ENCODE assay signal across 20 cellular contexts in the genomic region with DNA sequence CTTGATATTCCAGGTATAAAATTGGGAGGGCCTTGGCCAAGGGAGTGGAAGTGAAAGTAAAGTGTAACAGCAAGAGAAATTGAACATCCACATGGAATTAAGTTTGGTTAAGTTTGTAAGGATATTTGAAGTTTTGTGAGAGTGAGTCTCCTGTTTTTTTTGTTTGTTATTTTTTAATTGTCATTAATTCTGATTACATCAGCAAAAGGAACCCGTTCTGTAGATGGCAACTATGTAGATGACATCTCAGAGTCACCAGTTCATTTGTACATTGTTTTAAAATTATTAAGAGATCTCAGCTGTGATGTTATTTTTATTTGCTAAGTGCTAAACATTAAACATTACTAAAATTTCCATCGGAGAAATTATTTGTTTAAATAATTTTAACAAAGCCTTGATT.
DNase-seq lines count a peak whose midpoint lies in the region; ATAC-seq, FAIRE-seq and TF ChIP-seq lines count a peak whose summit lies in the region.
"Had no signal": no experiment of that assay in that cellular context is flagged by ENCODE, and none has a peak within 500 bp of the region (broad histone marks: within the 10 kb centered on the region; RNA-seq: fewer than 3 reads in every experiment).

No MANE protein-coding gene starts in this region.

- 81% methylated on average over 2 of the region's 2 CpGs for WGBS in HepG2 (ENCODE audit: low lambda C conversion rate)
- WGBS in right lobe of liver (ENCODE audit: insufficient coverage, low coverage, low lambda C conversion rate, missing lambda C conversion rate), result 58% methylated on average over 2 of the region's 2 CpGs
- 77 to 81% methylated on average over 2 of the region's 2 CpGs for WGBS in aorta, 2 donors

- H3K36me3 Mint-ChIP-seq in HFFc6 (ENCODE audit: low read depth), result 0 out of 2 replicates have a peak, but pooled peaks cover 5% of the 10 kb centered on the region

- H2AFZ ChIP-seq in HepG2 (ENCODE audit: low read length) (no peak overlapping the region), Loucy (ENCODE audit: low read length) (no peak overlapping the region)

- BruUV-seq in HepG2 (replicated peaks; lab: Mats Ljungman, UMichigan), result no TSS peak

- peaks cover 38% of the 10 kb centered on the region for H3K4me1 Mint-ChIP-seq in HFFc6 (ENCODE audit: low read depth)

- H3K9me2 ChIP-seq in Loucy (replicated peaks; ENCODE audit: low read depth, low read length), result no peaks in the 10 kb centered on the region

- no peaks in the 10 kb centered on the region for H3K27me3 Mint-ChIP-seq in HFFc6 (ENCODE audit: insufficient read depth)
- H3K27me3 Mint-ChIP-seq: CD4-positive, alpha-beta memory T cell had no signal

- H3K4me3 ChIP-seq in HepG2 (replicated peaks in 1 of 3; ENCODE audit: insufficient read depth in 1 of 3, low read depth in 2 of 3, low read length in 3 of 3) (no peak overlapping the region), right lobe of liver (no peak overlapping the region), Loucy (ENCODE audit: low read length, poor library complexity, severe bottlenecking) (no peak overlapping the region), aorta (ENCODE audit: low read length in 2 of 2) (no peak overlapping the region)
- H3K4me3 ChIP-seq: GM12878 had no signal

- H3K27ac ChIP-seq in HepG2 (ENCODE audit: extremely low read length, insufficient read depth, low read length) (no peak overlapping the region), right lobe of liver (no peak overlapping the region), aorta (ENCODE audit: low read depth in 1 of 2, low read length in 2 of 2) (no peak overlapping the region)

- no peak for TF ChIP-seq RAD21 in HepG2 (CRISPR knock-in tag; IDR thresholded peaks at IDR 0.05)

- TF ChIP-seq POLR2A in HepG2 (IDR thresholded peaks at IDR 0.05; ENCODE audit: insufficient read depth in 1 of 2, low read depth in 2 of 2, low read length in 2 of 2) (no peak), right lobe of liver (IDR thresholded peaks at IDR 0.05) (no peak)

- FAIRE-seq in HepG2 (lab: Jason Lieb, UNC) (no peak), frontal cortex (lab: Jason Lieb, UNC) (peak; percentile 54)
- FAIRE-seq: GM12878 had no signal

- H3K9me3 ChIP-seq in HepG2 (ENCODE audit: low read length) (no peaks in the 10 kb centered on the region), right lobe of liver (no peaks in the 10 kb centered on the region), Loucy (ENCODE audit: insufficient read depth, low read depth, low read length) (no peaks in the 10 kb centered on the region), aorta (ENCODE audit: control insufficient read depth, low read length) (no peaks in the 10 kb centered on the region)

- no peaks in the 10 kb centered on the region for H3F3A ChIP-seq in Loucy (ENCODE audit: low read depth)

- H3K27me3 ChIP-seq in HepG2 (ENCODE audit: control insufficient read depth in 1 of 2, insufficient read depth in 2 of 2, low read length in 2 of 2) (no peaks in the 10 kb centered on the region), right lobe of liver (no peaks in the 10 kb centered on the region), Loucy (ENCODE audit: insufficient read depth, low read length, poor library complexity, severe bottlenecking) (no peaks in the 10 kb centered on the region), aorta (ENCODE audit: control insufficient read depth in 1 of 2, insufficient read depth in 2 of 2, low read length in 1 of 2) (no peaks in the 10 kb centered on the region)

- intact Hi-C loops in HepG2 (cut with micrococcal nuclease; ENCODE audit: unreplicated experiment), result no loop called here
- intact Hi-C loops in right lobe of liver (cut with DNase I), result no loop called here
- intact Hi-C loops in aorta (cut with DNase I), result no loop called here

- TF ChIP-seq CTCF in HepG2 (CRISPR knock-in tag; IDR thresholded peaks at IDR 0.05), result no peak
- TF ChIP-seq CTCF in right lobe of liver (IDR thresholded peaks at IDR 0.05), result no peak
- no peak for TF ChIP-seq CTCF in HFFc6 (IDR thresholded peaks at IDR 0.05)
- no peak for TF ChIP-seq CTCF in Loucy (conservative IDR thresholded peaks at IDR 0.05; ENCODE audit: low read length)

- CTCF ChIA-PET in HepG2 (lab: Yijun Ruan, JAX; ENCODE audit: low intra/inter-chr PET ratio, low total read pairs), result no interaction called here

- H3K36me3 ChIP-seq in HepG2 (replicated peaks in 1 of 2; ENCODE audit: control insufficient read depth in 1 of 2, insufficient read depth in 2 of 2, low read length in 2 of 2) (no peaks in the 10 kb centered on the region), right lobe of liver (no peaks in the 10 kb centered on the region), Loucy (ENCODE audit: insufficient read depth, low read length) (no peaks in the 10 kb centered on the region), aorta (ENCODE audit: control insufficient read depth in 1 of 2, insufficient read depth in 2 of 2, low read length in 1 of 2) (no peaks in the 10 kb centered on the region)

- H3K4me1 ChIP-seq in HepG2 (ENCODE audit: insufficient read depth, low read length) (no peaks in the 10 kb centered on the region), right lobe of liver (no peaks in the 10 kb centered on the region), Loucy (ENCODE audit: insufficient read depth, low read length, poor library complexity, severe bottlenecking) (no peaks in the 10 kb centered on the region), aorta (ENCODE audit: control insufficient read depth in 1 of 2, insufficient read depth in 2 of 2, low read length in 2 of 2) (no peaks in the 10 kb centered on the region)

- H3K4me3 Mint-ChIP-seq in HFFc6, result peak overlapping the region; percentile 41
- H3K4me3 Mint-ChIP-seq: CD4-positive, alpha-beta memory T cell had no signal

- H4K20me1 ChIP-seq in HepG2 (ENCODE audit: insufficient read depth, low read length) (no peaks in the 10 kb centered on the region), Loucy (ENCODE audit: insufficient read depth, low read length, poor library complexity, severe bottlenecking) (no peaks in the 10 kb centered on the region)

- ATAC-seq in HepG2 (no peak), right lobe of liver (no peak), aorta (ENCODE audit: low FRiP score) (no peak), SK-N-SH treated with all-trans-retinoic acid at 6 μM for 48 hours (no peak)
- no peak for ATAC-seq in stimulated activated naive CD8-positive, alpha-beta T cell treated with anti-CD3 and anti-CD28 coated beads, Interleukin-15, Interleukin-2, amounts not matched to agents 100 U/mL and 50 U/mL, for 24 hours
- ATAC-seq: GM12878 had no signal

- H3K9me3 Mint-ChIP-seq in HFFc6, result no peaks in the 10 kb centered on the region

- no peak for TF ChIP-seq EP300 in HepG2 (IDR thresholded peaks at IDR 0.05; ENCODE audit: low read depth in 2 of 2, low read length in 2 of 2)
- TF ChIP-seq EP300 in HepG2 (CRISPR knock-in tag; IDR thresholded peaks at IDR 0.05; ENCODE audit: borderline replicate concordance), result no peak

- H3K79me2 ChIP-seq in HepG2 (ENCODE audit: insufficient read depth, low read length) (no peaks in the 10 kb centered on the region), Loucy (ENCODE audit: insufficient read depth, low read length) (no peaks in the 10 kb centered on the region)

- H3K4me2 ChIP-seq in HepG2 (ENCODE audit: low read depth, low read length) (no peak overlapping the region), Loucy (ENCODE audit: low read depth, low read length, poor library complexity, severe bottlenecking) (peak overlapping the region; percentile 20)

- no peak for DNase-seq in HepG2 (ENCODE audit: low spot score)
- no peak for DNase-seq in right lobe of liver
- DNase-seq in HFFc6, result no peak
- DNase-seq in frontal cortex (ENCODE audit: low spot score in 2 of 2), result no peak
- no peak for DNase-seq in aorta
- no peak for DNase-seq in stimulated activated naive CD8-positive, alpha-beta T cell treated with anti-CD3 and anti-CD28 coated beads, Interleukin-15, Interleukin-2, amounts not matched to agents 100 U/mL and 50 U/mL, for 24 hours
- DNase-seq: 8988T; C1 segment of cervical spinal cord; Calu3; CD4-positive, alpha-beta memory T cell; COR-L47; DMS153; DND-41; GDM1; GOT3; H7; HCEC 1CT had no signal

- H3K27ac Mint-ChIP-seq in HFFc6, result no peak overlapping the region
- H3K27ac Mint-ChIP-seq: CD4-positive, alpha-beta memory T cell had no signal

- H3K9ac ChIP-seq in HepG2 (ENCODE audit: insufficient read depth, low read depth, low read length) (no peak overlapping the region), Loucy (ENCODE audit: low read depth, low read length, poor library complexity, severe bottlenecking) (no peak overlapping the region)

- in situ Hi-C loops in HepG2 (cut with HindIII; ENCODE audit: extremely low pct_ligation_motif_present, low pct_unique_long_range_greater_than_20kb), result no loop called here

- POLR2A ChIA-PET in HepG2 (lab: Yijun Ruan, JAX), result no interaction called here

TF ChIP-seq in HepG2, 621 proteins besides CTCF, POLR2A, EP300 and RAD21:
- TF ChIP-seq U2AF2 (IDR thresholded peaks at IDR 0.05; ENCODE audit: low read depth, low read length) (no peak), MAFK (conservative IDR thresholded peaks at IDR 0.05 in 1 of 2, IDR thresholded peaks at IDR 0.05 in 1 of 2; ENCODE audit: low read length in 2 of 2) (peak; percentile 58 to 76), MAFF (IDR thresholded peaks at IDR 0.05; ENCODE audit: low read depth, low read length) (peak; percentile 63), ZNF839 (CRISPR knock-in tag; IDR thresholded peaks at IDR 0.05; ENCODE audit: borderline replicate concordance) (no peak)

TF ChIP-seq in SK-N-SH treated with all-trans-retinoic acid at 6 μM for 48 hours, 23 proteins besides CTCF, POLR2A, EP300 and RAD21 (continues in another document):
- no peak for TF ChIP-seq BACH2 (CRISPR knock-in tag; IDR thresholded peaks at IDR 0.05; ENCODE audit: borderline replicate concordance)
- TF ChIP-seq, protein P1, sequence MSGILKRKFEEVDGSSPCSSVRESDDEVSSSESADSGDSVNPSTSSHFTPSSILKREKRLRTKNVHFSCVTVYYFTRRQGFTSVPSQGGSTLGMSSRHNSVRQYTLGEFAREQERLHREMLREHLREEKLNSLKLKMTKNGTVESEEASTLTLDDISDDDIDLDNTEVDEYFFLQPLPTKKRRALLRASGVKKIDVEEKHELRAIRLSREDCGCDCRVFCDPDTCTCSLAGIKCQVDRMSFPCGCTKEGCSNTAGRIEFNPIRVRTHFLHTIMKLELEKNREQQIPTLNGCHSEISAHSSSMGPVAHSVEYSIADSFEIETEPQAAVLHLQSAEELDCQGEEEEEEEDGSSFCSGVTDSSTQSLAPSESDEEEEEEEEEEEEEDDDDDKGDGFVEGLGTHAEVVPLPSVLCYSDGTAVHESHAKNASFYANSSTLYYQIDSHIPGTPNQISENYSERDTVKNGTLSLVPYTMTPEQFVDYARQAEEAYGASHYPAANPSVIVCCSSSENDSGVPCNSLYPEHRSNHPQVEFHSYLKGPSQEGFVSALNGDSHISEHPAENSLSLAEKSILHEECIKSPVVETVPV (CRISPR knock-in tag; IDR thresholded peaks at IDR 0.05), result no peak
- TF ChIP-seq RARB (CRISPR knock-in tag; IDR thresholded peaks at IDR 0.05), result no peak
- no peak for TF ChIP-seq ZNF70 (CRISPR knock-in tag; IDR thresholded peaks at IDR 0.05)
- no peak for TF ChIP-seq CSDC2 (CRISPR knock-in tag; IDR thresholded peaks at IDR 0.05)
- no peak for TF ChIP-seq ESRRG (CRISPR knock-in tag; IDR thresholded peaks at IDR 0.05)
- no peak for TF ChIP-seq ISL1 (CRISPR knock-in tag; IDR thresholded peaks at IDR 0.05)
- no peak for TF ChIP-seq PPARA (CRISPR knock-in tag; IDR thresholded peaks at IDR 0.05; ENCODE audit: borderline replicate concordance)
